Comparison of ENCODE assay signal across 8 cellular contexts in the genomic region with DNA sequence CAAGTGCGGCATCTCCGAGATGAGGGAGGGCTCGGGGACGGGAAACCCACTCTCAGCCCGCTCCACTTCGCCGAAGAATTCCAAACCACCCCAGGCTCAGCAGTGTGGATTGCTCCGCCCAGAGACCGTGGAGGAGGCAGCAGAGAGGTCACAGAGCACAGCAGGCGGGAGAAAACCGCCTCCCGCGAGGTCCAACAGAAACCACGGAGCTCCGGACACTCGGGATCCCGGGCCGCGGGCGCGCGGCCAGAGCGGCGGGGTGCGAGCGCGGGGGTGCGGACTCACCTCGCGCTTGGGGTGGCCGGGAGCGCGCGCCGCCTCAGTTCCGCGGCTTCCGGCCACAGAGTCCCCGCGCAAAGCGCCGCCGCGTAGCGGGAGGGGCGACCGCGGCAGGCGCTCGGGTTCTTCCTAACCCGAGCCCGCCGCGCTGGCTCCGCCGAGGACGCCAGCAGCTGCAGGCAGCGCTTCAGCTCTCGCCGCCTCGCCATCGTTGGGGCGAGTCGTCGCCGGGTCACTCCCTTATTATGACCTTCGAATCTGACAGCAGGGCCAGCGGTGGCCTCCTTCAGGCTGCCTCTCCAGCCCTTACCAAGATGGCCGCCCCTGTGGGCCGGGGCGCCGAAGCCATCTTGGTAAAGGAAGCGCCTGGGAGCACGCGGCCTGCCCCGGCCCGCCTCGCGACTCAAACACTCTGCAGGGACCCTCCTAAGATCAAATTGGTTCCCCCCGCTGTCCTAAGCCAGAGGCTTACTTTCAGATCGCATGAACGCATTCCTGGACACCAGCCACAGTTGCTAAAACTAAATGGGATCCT. TPM values are rescaled to one million over a fixed set of nuclear protein-coding genes. Genes with fewer than 3 reads are reported as not detected.
A peak's percentile ranks its signal among the peaks of the same experiment; 100 is the strongest.
DNase-seq lines count a peak whose midpoint lies in the region; TF ChIP-seq lines count a peak whose summit lies in the region.

TSS of gene NAPEPLD (minus strand) at position 106 of the 814 bp plus-strand sequence. CDS start 20,323 bp downstream, outside the sequence.

- H3K36me3 ChIP-seq in MG63 (no peaks in the 10 kb centered on the region), SJCRH30 (no peaks in the 10 kb centered on the region), neutrophil (no peaks in the 10 kb centered on the region), subcutaneous abdominal adipose tissue (ENCODE audit: control insufficient read depth in 5 of 5, insufficient read depth in 5 of 5, low read length in 5 of 5) (no peaks in the 10 kb centered on the region)

- peaks cover 2% of the 10 kb centered on the region; the same call in 1 of the 2 replicates for H3K79me2 ChIP-seq in H9 (ENCODE audit: insufficient read depth, low read length)

- TF ChIP-seq CTCF in H9 (conservative IDR thresholded peaks at IDR 0.05): no peak
- TF ChIP-seq CTCF in neutrophil (IDR thresholded peaks at IDR 0.05): no peak

- H2AFZ ChIP-seq in H9 (ENCODE audit: low read length): peak within 1 kb of the TSS; percentile 56

- peak within 1 kb of the TSS; percentile 92 to 95 for H3K4me3 Mint-ChIP-seq in H9

- H3K18ac ChIP-seq in H9 (ENCODE audit: insufficient read length, low read depth, low read length): peak within 1 kb of the TSS; percentile 97

- H3K27ac Mint-ChIP-seq in H9: peak within 1 kb of the TSS; percentile 96 to 99 (median 97)

- H4K5ac ChIP-seq in H9 (ENCODE audit: insufficient read length, low read depth, low read length): peak within 1 kb of the TSS; percentile 23

- H2BK5ac ChIP-seq in H9 (ENCODE audit: insufficient read length, low read length): no peak within 1 kb of the TSS

- H3K9me3 ChIP-seq in H9 (ENCODE audit: control insufficient read depth, low read depth, low read length) (no peaks in the 10 kb centered on the region), MG63 (no peaks in the 10 kb centered on the region), SJCRH30 (replicated peaks) (no peaks in the 10 kb centered on the region), neutrophil (no peaks in the 10 kb centered on the region), subcutaneous abdominal adipose tissue (ENCODE audit: control insufficient read depth in 5 of 5, low read length in 5 of 5) (no peaks in the 10 kb centered on the region)

- H2BK15ac ChIP-seq in H9 (ENCODE audit: low read depth, low read length): no peak within 1 kb of the TSS; the same call in 1 of the 2 replicates

- H3K9me3 Mint-ChIP-seq in H9: peaks cover 0 to 2% of the 10 kb centered on the region in 2 experiments; a peak in 1 of 5 replicates

- no peak within 1 kb of the TSS for H2BK12ac ChIP-seq in H9 (ENCODE audit: insufficient read length, low read depth, low read length)

- no peak within 1 kb of the TSS for H3K4ac ChIP-seq in H9 (ENCODE audit: low read depth, low read length)

- H2BK20ac ChIP-seq in H9 (ENCODE audit: low read depth, low read length, poor library complexity, severe bottlenecking): no peak within 1 kb of the TSS

- H3T11ph ChIP-seq in H9 (ENCODE audit: low read length): peak within 1 kb of the TSS; percentile 10

- H3K4me1 ChIP-seq in H9 (ENCODE audit: insufficient read depth, low read length) (no peaks in the 10 kb centered on the region; the same call in 1 of the 2 replicates), SJCRH30 (peaks cover 7% of the 10 kb centered on the region; the same call in 1 of the 2 replicates), neutrophil (ENCODE audit: control insufficient read depth in 1 of 2, insufficient read depth in 1 of 2, low read depth in 1 of 2, low read length in 1 of 2) (peaks cover 13 to 15% of the 10 kb centered on the region in 2 experiments), subcutaneous abdominal adipose tissue (ENCODE audit: control insufficient read depth in 5 of 5, insufficient read depth in 5 of 5, low read length in 5 of 5) (peaks cover 2 to 28% (median 22%) of the 10 kb centered on the region in 5 donors)

- no peaks in the 10 kb centered on the region for H4K20me1 ChIP-seq in H9 (ENCODE audit: control insufficient read depth, insufficient read depth, insufficient read length)

- H3K9ac ChIP-seq in H9 (ENCODE audit: extremely low read depth, insufficient read length, low read length) (peak within 1 kb of the TSS; percentile 80), subcutaneous abdominal adipose tissue (ENCODE audit: low read length in 5 of 5) (peak within 1 kb of the TSS; percentile 81 to 92 (median 87))

- H3K27me3 Mint-ChIP-seq in H9 (ENCODE audit: low read depth): peaks cover 8% of the 10 kb centered on the region

- peak within 1 kb of the TSS; percentile 69 for H3K4me2 ChIP-seq in H9 (ENCODE audit: insufficient read depth, insufficient read length, low read length)

- H3K23ac ChIP-seq in H9 (ENCODE audit: insufficient read length, low read depth, low read length): no peak within 1 kb of the TSS

- H4K91ac ChIP-seq in H9 (ENCODE audit: insufficient read length, low read depth, low read length): no peak within 1 kb of the TSS

- H3K4me1 Mint-ChIP-seq in H9: peaks cover 41 to 44% of the 10 kb centered on the region in 2 experiments

- H2AK5ac ChIP-seq in H9 (ENCODE audit: insufficient read length, low read length): no peak within 1 kb of the TSS

- DNase-seq in GDM1 (lab: John Stamatoyannopoulos, UW) (peak; percentile 81), H9 (peak; percentile 69), MG63 (peak; percentile 89), SJCRH30 (peak; percentile 90 to 91), foreskin melanocyte (peak; percentile 87)
- DNase-seq in activated naive CD4-positive, alpha-beta T cell (lab: John Stamatoyannopoulos, UW): peak; percentile 31 to 72 (median 44)

- H3K27ac ChIP-seq in H9 (ENCODE audit: insufficient read length, low read depth, low read length) (no peak within 1 kb of the TSS), SJCRH30 (peak within 1 kb of the TSS; percentile 86), neutrophil (peak within 1 kb of the TSS; percentile 79), subcutaneous abdominal adipose tissue (ENCODE audit: low read depth, low read length) (peak within 1 kb of the TSS; percentile 71)

- peak within 1 kb of the TSS; percentile 40 for H4K8ac ChIP-seq in H9 (replicated peaks; ENCODE audit: insufficient read length, low read depth, low read length)

- H3K56ac ChIP-seq in H9 (ENCODE audit: insufficient read length, low read depth, low read length): no peak within 1 kb of the TSS

- H3K36me3 Mint-ChIP-seq in H9 (ENCODE audit: insufficient read depth in 1 of 3, low read depth in 3 of 3): peaks cover 2 to 4% (median 3%) of the 10 kb centered on the region in 3 experiments; a peak in 2 of 7 replicates

- H3K4me3 ChIP-seq in MG63 (peak within 1 kb of the TSS; percentile 64), SJCRH30 (peak within 1 kb of the TSS; percentile 69), neutrophil (ENCODE audit: low read depth in 1 of 2, low read length in 1 of 2) (peak within 1 kb of the TSS; percentile 72 to 80), subcutaneous abdominal adipose tissue (ENCODE audit: low read depth in 1 of 5, low read length in 5 of 5) (peak within 1 kb of the TSS; percentile 67 to 94 (median 82))

- no CpG with 5 or more reads among the region's 82 CpGs for WGBS in H9 (ENCODE audit: extremely low coverage, insufficient read length, low lambda C conversion rate)

- H2BK120ac ChIP-seq in H9 (ENCODE audit: low read depth, low read length, poor library complexity, severe bottlenecking): no peak within 1 kb of the TSS

- H3K27me3 ChIP-seq in H9 (ENCODE audit: insufficient read depth, low read length) (no peaks in the 10 kb centered on the region), MG63 (no peaks in the 10 kb centered on the region), SJCRH30 (no peaks in the 10 kb centered on the region), neutrophil (no peaks in the 10 kb centered on the region), subcutaneous abdominal adipose tissue (ENCODE audit: control insufficient read depth in 5 of 5, insufficient read depth in 4 of 5, low read length in 5 of 5) (no peaks in the 10 kb centered on the region)

- H3K14ac ChIP-seq in H9 (ENCODE audit: insufficient read depth, low read length): peak within 1 kb of the TSS; percentile 98

- no peaks in the 10 kb centered on the region for H3K79me1 ChIP-seq in H9 (ENCODE audit: insufficient read depth, low read depth, low read length, poor library complexity, severe bottlenecking)

- H3K23me2 ChIP-seq in H9 (ENCODE audit: insufficient read length, low read depth, low read length, poor library complexity, severe bottlenecking): peaks cover 8% of the 10 kb centered on the region

RNA-seq across cellular contexts. Expression of gene NAPEPLD, which starts in this region (rescaled TPM):
- total RNA-seq in H9 (2021): 8.4 and 9.3 TPM in 2 replicates
- total RNA-seq in MG63 (2014; rRNA removed; shearing (Covaris generic); ENCODE audit: low replicate concordance): 4.8 TPM in 2 replicates
- 5.3 and 12.5 TPM in 2 replicates for total RNA-seq in SJCRH30 (2014; rRNA removed; shearing (Covaris generic))
